12 cellular contexts compared by ENCODE assay signal in genomic region chr14:91255026-91255695, GRCh38. TPM values are rescaled to one million over a fixed set of nuclear protein-coding genes. Genes with fewer than 3 reads are reported as not detected.
DNase-seq lines count a peak whose midpoint lies in the region; ATAC-seq and TF ChIP-seq lines count a peak whose summit lies in the region.
"Had no signal": no experiment of that assay in that cellular context is flagged by ENCODE, and none has a peak within 500 bp of the region (broad histone marks: within the 10 kb centered on the region; RNA-seq: fewer than 3 reads in every experiment).

No MANE protein-coding gene starts in this region.

- peak overlapping the region; percentile 97; the same call in 1 of the 2 replicates for H3K4me2 ChIP-seq in BLaER1

- peaks cover 9% of the 10 kb centered on the region for H3K4me1 Mint-ChIP-seq in Calu3 (ENCODE audit: low read depth, unreplicated experiment)

- intact Hi-C loops in Calu3 (cut with micrococcal nuclease; ENCODE audit: unreplicated experiment) = no loop called here
- intact Hi-C loops in upper lobe of right lung (cut with DNase I) = no loop called here
- intact Hi-C loops in left colon (cut with DNase I, micrococcal nuclease) = no loop called here

- H3K36me3 Mint-ChIP-seq in Calu3 (ENCODE audit: insufficient read depth, unreplicated experiment) = peaks cover 15% of the 10 kb centered on the region

- H3K4me3 ChIP-seq in BLaER1 (no peak overlapping the region), fibroblast of the aortic adventitia (ENCODE audit: low read depth, low read length) (no peak overlapping the region), upper lobe of right lung (no peak overlapping the region)

- H3K27ac ChIP-seq in BLaER1 = no peak overlapping the region
- peak overlapping the region; percentile 87 for H3K27ac ChIP-seq in RWPE1
- no peak overlapping the region for H3K27ac ChIP-seq in upper lobe of right lung

- no peak for DNase-seq in Calu3
- DNase-seq in RWPE1 (ENCODE audit: low spot score) = no peak
- DNase-seq in fibroblast of the aortic adventitia (ENCODE audit: low read depth) = peak; percentile 31
- no peak for DNase-seq in upper lobe of right lung
- no peak for DNase-seq in GM13977 (ENCODE audit: low spot score)
- DNase-seq in activated gamma-delta T cell treated with Interleukin-2 at 50 U/mL for 16 hours = no peak
- DNase-seq in left colon = no peak
- DNase-seq: activated CD4-positive, CD25-positive, alpha-beta regulatory T cell treated with anti-CD3 and anti-CD28 coated beads, Interleukin-2, amount 50 U/mL, for 72 hours; NCI-H510A; right cardiac atrium had no signal

- in situ Hi-C loops in GM13977 (cut with MboI; ENCODE audit: low pct_unique_long_range_greater_than_20kb, low sequenced_read_pairs, unreplicated experiment) = no loop called here

- H3K9ac ChIP-seq in BLaER1 = no peak overlapping the region

- no peak overlapping the region for H3K27ac Mint-ChIP-seq in Calu3 (ENCODE audit: unreplicated experiment)

- no peak for TF ChIP-seq CTCF in Calu3 (IDR thresholded peaks at IDR 0.05; ENCODE audit: unreplicated experiment)
- TF ChIP-seq CTCF in RWPE1 (conservative IDR thresholded peaks at IDR 0.05; ENCODE audit: low read depth) = no peak
- no peak for TF ChIP-seq CTCF in fibroblast of the aortic adventitia (IDR thresholded peaks at IDR 0.05; ENCODE audit: insufficient read depth, low read length)
- TF ChIP-seq CTCF in upper lobe of right lung (IDR thresholded peaks at IDR 0.05) = no peak
- no peak for TF ChIP-seq CTCF in GM13977 (IDR thresholded peaks at IDR 0.05; ENCODE audit: extremely low read depth, insufficient read depth, missing control alignments)

- no peaks in the 10 kb centered on the region for H4K20me1 ChIP-seq in BLaER1

- ATAC-seq in upper lobe of right lung (no peak), left colon (no peak)
- ATAC-seq: right cardiac atrium had no signal

- POLR2A ChIA-PET in RWPE1 (lab: Yijun Ruan, JAX; ENCODE audit: low non-redundant PET) = no interaction called here

- no TSS peak for BruUV-seq in Calu3 (replicated peaks; lab: Mats Ljungman, UMichigan)

- H3K9me3 ChIP-seq in BLaER1 (no peaks in the 10 kb centered on the region), upper lobe of right lung (no peaks in the 10 kb centered on the region)

- peaks cover 43% of the 10 kb centered on the region for H3K27me3 Mint-ChIP-seq in Calu3 (ENCODE audit: unreplicated experiment)

- H3K9me3 Mint-ChIP-seq in Calu3 (ENCODE audit: low read depth, unreplicated experiment) = no peaks in the 10 kb centered on the region
- H3K9me3 Mint-ChIP-seq: activated naive CD4-positive, alpha-beta T cell treated with anti-CD3 and anti-CD28 coated beads, Interleukin-2, amount 50 U/mL, for 72 hours had no signal

- peaks cover 58% of the 10 kb centered on the region for H3K4me1 ChIP-seq in BLaER1
- H3K4me1 ChIP-seq in upper lobe of right lung = peaks cover 43% of the 10 kb centered on the region

- peak overlapping the region; percentile 62 for H3K4me3 Mint-ChIP-seq in Calu3 (ENCODE audit: low read depth, unreplicated experiment)

- H3K27me3 ChIP-seq in BLaER1 = peaks cover 20% of the 10 kb centered on the region; the same call in 1 of the 2 replicates
- H3K27me3 ChIP-seq in upper lobe of right lung = no peaks in the 10 kb centered on the region

- H3K36me3 ChIP-seq in BLaER1 (no peaks in the 10 kb centered on the region), upper lobe of right lung (no peaks in the 10 kb centered on the region)

- CTCF ChIA-PET in Calu3 (lab: Charles Lee) (interaction anchor here (0.6 kb wide), 1 partner anchor 949 kb away, joined by 3 read pairs; no protein-coding TSS in a partner anchor), RWPE1 (lab: Yijun Ruan, JAX) (interaction anchor here (0.7 kb wide), 1 partner anchor 54 kb away, joined by 4 read pairs; no protein-coding TSS in a partner anchor)

RNA-seq across cellular contexts. Expression of gene GPR68, which starts 10.7 kb away (rescaled TPM):
- total RNA-seq in Calu3 (2022) (not detected in 2 replicates), fibroblast of the aortic adventitia (ENCODE audit: low replicate concordance) (1.3 and 17.1 TPM in 2 replicates), upper lobe of right lung (6.3 TPM), left colon (under 1 TPM; 0.58 to 0.87 TPM)
